In genomic region chr9:8235489-8235888, GRCh38 we compare ENCODE assay signal across 28 cellular contexts.
"Had no signal": no experiment of that assay in that cellular context is flagged by ENCODE, and none has a peak within 500 bp of the region (broad histone marks: within the 10 kb centered on the region; RNA-seq: fewer than 3 reads in every experiment).

No MANE protein-coding gene starts in this region.

- ATAC-seq: left colon; left lung; natural killer cell; right cardiac atrium; stimulated activated effector memory CD8-positive, alpha-beta T cell treated with anti-CD3 and anti-CD28 coated beads, Interleukin-12 subunit alpha, Interleukin-12 subunit beta, amount 100 ng/mL, for 72 hours had no signal

- DNase-seq: hypothalamus; immature natural killer cell; kidney; left colon; left lung; mesendoderm; naive B cell; natural killer cell; nephron progenitor cell; ovary; retina; right cardiac atrium; sigmoid colon; small intestine; spleen; stimulated activated CD4-positive, alpha-beta T cell treated with anti-CD3 and anti-CD28 coated beads, Interleukin-4, amount 100 ng/mL, for 24 hours; stimulated activated naive CD4-positive, alpha-beta T cell; tibial artery; trophoblast cell; uterus had no signal

- H3K9me3 ChIP-seq: left lung, ovary, prostate gland, sigmoid colon, spleen, suprapubic skin, thoracic aorta, tibial artery, uterus had no signal

- H3K9me3 Mint-ChIP-seq: mesothelial cell of epicardium; naive B cell; natural killer cell; nephron progenitor cell; stimulated activated effector memory CD8-positive, alpha-beta T cell treated with anti-CD3 and anti-CD28 coated beads, Interleukin-12 subunit alpha, Interleukin-12 subunit beta, amount 100 ng/mL, for 72 hours; stimulated activated naive CD8-positive, alpha-beta T cell treated with anti-CD3 and anti-CD28 coated beads, Interleukin-15, Interleukin-2, amounts not matched to agents 100 ng/mL and 50 ng/mL, for 24 hours had no signal

- H3K36me3 Mint-ChIP-seq: immature natural killer cell; mesothelial cell of epicardium; naive B cell; natural killer cell; stimulated activated effector memory CD8-positive, alpha-beta T cell treated with anti-CD3 and anti-CD28 coated beads, Interleukin-12 subunit alpha, Interleukin-12 subunit beta, amount 100 ng/mL, for 72 hours had no signal

- H3K27ac ChIP-seq: left lung, ovary, prostate gland, sigmoid colon, spleen, suprapubic skin, thoracic aorta, tibial artery, uterus had no signal

- H3K27me3 Mint-ChIP-seq: stimulated activated naive CD8-positive, alpha-beta T cell treated with anti-CD3 and anti-CD28 coated beads, Interleukin-15, Interleukin-2, amounts not matched to agents 100 ng/mL and 50 ng/mL, for 24 hours had no signal

- H3K27ac Mint-ChIP-seq: immature natural killer cell; mesothelial cell of epicardium; naive B cell; natural killer cell; nephron progenitor cell; stimulated activated effector memory CD8-positive, alpha-beta T cell treated with anti-CD3 and anti-CD28 coated beads, Interleukin-12 subunit alpha, Interleukin-12 subunit beta, amount 100 ng/mL, for 72 hours; stimulated activated naive CD8-positive, alpha-beta T cell treated with anti-CD3 and anti-CD28 coated beads, Interleukin-15, Interleukin-2, amounts not matched to agents 100 ng/mL and 50 ng/mL, for 24 hours had no signal

- H3K27me3 ChIP-seq: left lung, ovary, sigmoid colon, spleen, suprapubic skin, tibial artery, uterus had no signal

- H3K4me1 Mint-ChIP-seq: immature natural killer cell; mesothelial cell of epicardium; naive B cell; natural killer cell; stimulated activated effector memory CD8-positive, alpha-beta T cell treated with anti-CD3 and anti-CD28 coated beads, Interleukin-12 subunit alpha, Interleukin-12 subunit beta, amount 100 ng/mL, for 72 hours had no signal

- FAIRE-seq: islet of Langerhans, small intestine had no signal

- H3K4me3 ChIP-seq: left lung, lung, ovary, prostate gland, sigmoid colon, spleen, suprapubic skin, thoracic aorta, tibial artery, uterus had no signal

- H3K4me3 Mint-ChIP-seq: immature natural killer cell; mesothelial cell of epicardium; naive B cell; natural killer cell; nephron progenitor cell; stimulated activated effector memory CD8-positive, alpha-beta T cell treated with anti-CD3 and anti-CD28 coated beads, Interleukin-12 subunit alpha, Interleukin-12 subunit beta, amount 100 ng/mL, for 72 hours; stimulated activated naive CD8-positive, alpha-beta T cell treated with anti-CD3 and anti-CD28 coated beads, Interleukin-15, Interleukin-2, amounts not matched to agents 100 ng/mL and 50 ng/mL, for 24 hours had no signal

- H3K36me3 ChIP-seq: left lung, ovary, prostate gland, sigmoid colon, spleen, suprapubic skin, thoracic aorta, tibial artery, uterus had no signal

- H3K4me1 ChIP-seq: left lung, prostate gland, sigmoid colon, spleen, suprapubic skin, tibial artery, uterus had no signal
